16 cellular contexts compared by ENCODE assay signal in genomic region chr7:131995324-131995723, GRCh38.
"Had no signal": no experiment of that assay in that cellular context is flagged by ENCODE, and none has a peak within 500 bp of the region (broad histone marks: within the 10 kb centered on the region; RNA-seq: fewer than 3 reads in every experiment).

No MANE protein-coding gene starts in this region.

- DNase-seq: KBM-7, MV-4-11, NCI-H1048, NCI-H1105, NCI-H1417, NCI-H1436 treated with DMSO at 0.1 percent for 48 hours, NCI-H1694, NCI-H187 treated with DMSO at 0.1 percent for 48 hours, NCI-H2029 treated with DMSO at 0.1 percent for 48 hours, NCI-H2171 treated with DMSO at 0.1 percent for 48 hours, NCI-H524 treated with DMSO at 0.1 percent for 48 hours, NCI-H69, NCI-H774, PC-3, SHP77 had no signal

- H3K27ac ChIP-seq: RWPE1 had no signal
